Comparison of ENCODE assay signal across 10 cellular contexts in the genomic region with DNA sequence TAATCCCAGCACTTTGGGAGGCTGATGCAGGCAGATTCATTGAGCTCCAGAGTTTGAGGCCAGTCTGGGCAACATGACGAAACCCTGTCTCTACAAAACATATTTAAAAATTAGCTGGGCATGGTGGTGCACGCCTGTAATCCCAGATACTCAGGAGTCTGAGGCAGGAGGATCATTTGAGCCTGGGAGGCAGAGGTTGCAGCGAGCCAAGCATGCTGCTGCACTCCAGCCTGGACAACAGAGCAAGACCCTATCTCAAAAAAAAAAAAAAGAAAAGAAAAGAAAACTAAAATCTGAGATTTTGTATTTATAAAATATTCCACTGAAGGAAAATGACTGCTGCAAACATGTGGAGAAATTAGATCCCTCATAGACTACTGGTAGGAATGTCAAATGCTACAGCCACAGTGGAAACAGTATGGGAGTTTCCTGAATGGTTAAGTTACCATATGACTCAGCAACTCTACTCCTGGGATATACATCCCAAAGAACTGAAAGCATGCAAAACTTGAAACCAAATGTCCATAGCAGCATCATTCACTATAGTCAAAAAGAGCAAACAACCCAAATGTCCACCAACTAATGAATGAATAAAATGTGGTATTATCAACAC.
DNase-seq lines count a peak whose midpoint lies in the region; ATAC-seq, FAIRE-seq and TF ChIP-seq lines count a peak whose summit lies in the region.
"Had no signal": no experiment of that assay in that cellular context is flagged by ENCODE, and none has a peak within 500 bp of the region (broad histone marks: within the 10 kb centered on the region; RNA-seq: fewer than 3 reads in every experiment).

No MANE protein-coding gene starts in this region.

- no peak for FAIRE-seq in bronchial epithelial cell (lab: Jason Lieb, UNC)

- 100% methylated on average over 3 of the region's 3 CpGs for WGBS in HUES64

- H3K36me3 Mint-ChIP-seq in activated naive CD4-positive, alpha-beta T cell treated with anti-CD3 and anti-CD28 coated beads for 36 hours (ENCODE audit: low read depth) = peaks cover 36% of the 10 kb centered on the region

- intact Hi-C loops in activated naive CD4-positive, alpha-beta T cell treated with anti-CD3 and anti-CD28 coated beads for 36 hours (cut with micrococcal nuclease) = no loop called here
- intact Hi-C loops in head of caudate nucleus (cut with DNase I) = no loop called here

- H3K27me3 ChIP-seq in HUES64 (ENCODE audit: insufficient read depth, low read length) = no peaks in the 10 kb centered on the region
- no peaks in the 10 kb centered on the region for H3K27me3 ChIP-seq in bronchial epithelial cell (ENCODE audit: control insufficient read depth, insufficient read depth, low read length)

- no peak overlapping the region for H3K9ac ChIP-seq in HUES64 (ENCODE audit: low read depth, low read length)

- H3K9me3 ChIP-seq in HUES64 (ENCODE audit: insufficient read depth, low read depth, low read length) = no peaks in the 10 kb centered on the region

- TF ChIP-seq CTCF in AG10803 (conservative IDR thresholded peaks at IDR 0.05; ENCODE audit: low read length) (peak; percentile 60), bronchial epithelial cell (IDR thresholded peaks at IDR 0.05; ENCODE audit: insufficient read depth, low read length, severe bottlenecking) (peak; percentile 21)

- DNase-seq in AG10803 (ENCODE audit: low read depth) = peak; percentile 69
- DNase-seq in bronchial epithelial cell (ENCODE audit: low read depth) = peak; percentile 74
- peak; percentile 56 for DNase-seq in kidney tubule cell (ENCODE audit: low spot score)
- no peak for DNase-seq in stimulated activated naive CD8-positive, alpha-beta T cell treated with anti-CD3 and anti-CD28 coated beads, Interleukin-15, amount 100 ng/mL, for 72 hours
- no peak for DNase-seq in activated naive CD4-positive, alpha-beta T cell treated with anti-CD3 and anti-CD28 coated beads for 36 hours
- DNase-seq in NCI-H2196 treated with DMSO at 0.1 percent for 48 hours (lab: John Stamatoyannopoulos, UW; ENCODE audit: unreplicated experiment) = no peak
- no peak for DNase-seq in head of caudate nucleus
- DNase-seq: amygdala; stimulated activated naive CD4-positive, alpha-beta T cell treated with Interleukin-2 at 50 U/mL for 16 hours had no signal

- H3K27ac ChIP-seq in HUES64 (ENCODE audit: low read depth, low read length) = peak overlapping the region; percentile 28; the same call in 1 of the 2 replicates

- no peak overlapping the region for H3K4me3 Mint-ChIP-seq in stimulated activated naive CD8-positive, alpha-beta T cell treated with anti-CD3 and anti-CD28 coated beads, Interleukin-15, amount 100 ng/mL, for 72 hours
- no peak overlapping the region for H3K4me3 Mint-ChIP-seq in activated naive CD4-positive, alpha-beta T cell treated with anti-CD3 and anti-CD28 coated beads for 36 hours

- H3K27me3 Mint-ChIP-seq in stimulated activated naive CD8-positive, alpha-beta T cell treated with anti-CD3 and anti-CD28 coated beads, Interleukin-15, amount 100 ng/mL, for 72 hours = no peaks in the 10 kb centered on the region
- H3K27me3 Mint-ChIP-seq in activated naive CD4-positive, alpha-beta T cell treated with anti-CD3 and anti-CD28 coated beads for 36 hours (ENCODE audit: low read depth) = no peaks in the 10 kb centered on the region

- no peaks in the 10 kb centered on the region for H3K4me1 Mint-ChIP-seq in stimulated activated naive CD8-positive, alpha-beta T cell treated with anti-CD3 and anti-CD28 coated beads, Interleukin-15, amount 100 ng/mL, for 72 hours
- no peaks in the 10 kb centered on the region for H3K4me1 Mint-ChIP-seq in activated naive CD4-positive, alpha-beta T cell treated with anti-CD3 and anti-CD28 coated beads for 36 hours (ENCODE audit: low read depth)

- ATAC-seq in stimulated activated naive CD8-positive, alpha-beta T cell treated with anti-CD3 and anti-CD28 coated beads, Interleukin-15, amount 100 ng/mL, for 72 hours = no peak

- no peaks in the 10 kb centered on the region for H3K4me1 ChIP-seq in HUES64 (ENCODE audit: insufficient read depth, low read length)

- CTCF ChIA-PET in activated naive CD4-positive, alpha-beta T cell treated with anti-CD3 and anti-CD28 coated beads for 36 hours (lab: Charles Lee) = interaction anchor here (1.4 kb wide), 1 partner anchor 22 kb away, joined by 6 read pairs; no protein-coding TSS in a partner anchor

- no peaks in the 10 kb centered on the region for H3K9me3 Mint-ChIP-seq in stimulated activated naive CD8-positive, alpha-beta T cell treated with anti-CD3 and anti-CD28 coated beads, Interleukin-15, amount 100 ng/mL, for 72 hours
- no peaks in the 10 kb centered on the region for H3K9me3 Mint-ChIP-seq in activated naive CD4-positive, alpha-beta T cell treated with anti-CD3 and anti-CD28 coated beads for 36 hours

- H3K36me3 ChIP-seq in HUES64 (ENCODE audit: insufficient read depth, low read length) = peaks cover 89% of the 10 kb centered on the region
- H3K36me3 ChIP-seq in bronchial epithelial cell (ENCODE audit: control insufficient read depth, insufficient read depth, low read length) = peaks cover 19% of the 10 kb centered on the region

- H3K4me3 ChIP-seq in AG10803 (ENCODE audit: low read length) (no peak overlapping the region), HUES64 (ENCODE audit: low read length) (no peak overlapping the region), bronchial epithelial cell (ENCODE audit: low read depth, low read length) (no peak overlapping the region)

- H3K27ac Mint-ChIP-seq in stimulated activated naive CD8-positive, alpha-beta T cell treated with anti-CD3 and anti-CD28 coated beads, Interleukin-15, amount 100 ng/mL, for 72 hours = peak overlapping the region in 1 of 2 donors; percentile 63
- H3K27ac Mint-ChIP-seq in activated naive CD4-positive, alpha-beta T cell treated with anti-CD3 and anti-CD28 coated beads for 36 hours = no peak overlapping the region

Comparison
In these comparisons a context has a peak if more than half of its experiments do, and no peak if none do; other contexts are left out.
1. DNase-seq: peak in AG10803 (single experiment), bronchial epithelial cell (single experiment) and kidney tubule cell (single experiment); none in stimulated activated naive CD8-positive, alpha-beta T cell treated with anti-CD3 and anti-CD28 coated beads, Interleukin-15, amount 100 ng/mL, for 72 hours (0 of 2), activated naive CD4-positive, alpha-beta T cell treated with anti-CD3 and anti-CD28 coated beads for 36 hours (single experiment), NCI-H2196 treated with DMSO at 0.1 percent for 48 hours (single experiment) and head of caudate nucleus (0 of 42).